In genomic region chr1:162196387-162196786, GRCh38 we compare ENCODE assay signal across 1 cellular context.
TF ChIP-seq lines count a peak whose summit lies in the region.

No MANE protein-coding gene starts in this region.

TF ChIP-seq in HepG2, 621 proteins besides CTCF, POLR2A, EP300 and RAD21 (continued from another document):
- TF ChIP-seq USF2 (IDR thresholded peaks at IDR 0.05; ENCODE audit: low read depth, low read length) (no peak), USF2 (CRISPR knock-in tag; IDR thresholded peaks at IDR 0.05; ENCODE audit: borderline replicate concordance) (no peak), KDM1A (CRISPR knock-in tag; IDR thresholded peaks at IDR 0.05) (peak; percentile 29; the same call in 1 of the 2 replicates), HNF4G (IDR thresholded peaks at IDR 0.05; ENCODE audit: borderline replicate concordance, low read depth, low read length) (peak; percentile 40; the same call in 1 of the 2 replicates), HNF4G (CRISPR knock-in tag; IDR thresholded peaks at IDR 0.05; ENCODE audit: borderline replicate concordance, low read depth) (no peak; the same call in 1 of the 2 replicates), TEAD3 (CRISPR knock-in tag; optimal IDR thresholded peaks at IDR 0.05; ENCODE audit: borderline replicate concordance) (peak; percentile 85), NR2F1 (CRISPR knock-in tag; IDR thresholded peaks at IDR 0.05) (peak in 1 of 2 experiments; percentile 50; a peak in 1 of 4 replicates), ZBTB21 (CRISPR knock-in tag; IDR thresholded peaks at IDR 0.05) (no peak)
- TF ChIP-seq, protein P1, sequence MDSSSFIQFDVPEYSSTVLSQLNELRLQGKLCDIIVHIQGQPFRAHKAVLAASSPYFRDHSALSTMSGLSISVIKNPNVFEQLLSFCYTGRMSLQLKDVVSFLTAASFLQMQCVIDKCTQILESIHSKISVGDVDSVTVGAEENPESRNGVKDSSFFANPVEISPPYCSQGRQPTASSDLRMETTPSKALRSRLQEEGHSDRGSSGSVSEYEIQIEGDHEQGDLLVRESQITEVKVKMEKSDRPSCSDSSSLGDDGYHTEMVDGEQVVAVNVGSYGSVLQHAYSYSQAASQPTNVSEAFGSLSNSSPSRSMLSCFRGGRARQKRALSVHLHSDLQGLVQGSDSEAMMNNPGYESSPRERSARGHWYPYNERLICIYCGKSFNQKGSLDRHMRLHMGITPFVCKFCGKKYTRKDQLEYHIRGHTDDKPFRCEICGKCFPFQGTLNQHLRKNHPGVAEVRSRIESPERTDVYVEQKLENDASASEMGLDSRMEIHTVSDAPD (CRISPR knock-in tag; IDR thresholded peaks at IDR 0.05): no peak
- TF ChIP-seq, protein P2, sequence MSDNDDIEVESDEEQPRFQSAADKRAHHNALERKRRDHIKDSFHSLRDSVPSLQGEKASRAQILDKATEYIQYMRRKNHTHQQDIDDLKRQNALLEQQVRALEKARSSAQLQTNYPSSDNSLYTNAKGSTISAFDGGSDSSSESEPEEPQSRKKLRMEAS (IDR thresholded peaks at IDR 0.05): 0 out of 2 replicates have a peak, but pooled peaks have one; percentile 5
